2 cellular contexts compared by ENCODE assay signal in genomic region chr1:155131285-155131684, GRCh38.
TF ChIP-seq lines count a peak whose summit lies in the region.

No MANE protein-coding gene starts in this region.

TF ChIP-seq in H1, 55 proteins besides CTCF, POLR2A, EP300 and RAD21:
- TF ChIP-seq NANOG (IDR thresholded peaks at IDR 0.05; ENCODE audit: insufficient read depth, low read depth, low read length, poor library complexity, severe bottlenecking): no peak
- no peak for TF ChIP-seq POLR2AphosphoS5 (IDR thresholded peaks at IDR 0.05; ENCODE audit: low read depth, low read length)
- no peak for TF ChIP-seq TBP (IDR thresholded peaks at IDR 0.05; ENCODE audit: low read depth, low read length)
- TF ChIP-seq SP4 (IDR thresholded peaks at IDR 0.05; ENCODE audit: low read length): no peak
- no peak for TF ChIP-seq SIX5 (IDR thresholded peaks at IDR 0.05; ENCODE audit: low read depth, low read length)
- TF ChIP-seq E2F6 (IDR thresholded peaks at IDR 0.05): no peak
- no peak for TF ChIP-seq NRF1 (IDR thresholded peaks at IDR 0.05; ENCODE audit: low read depth, low read length)
- no peak for TF ChIP-seq JUND (IDR thresholded peaks at IDR 0.05; ENCODE audit: low read length)
- TF ChIP-seq CTBP2 (IDR thresholded peaks at IDR 0.05; ENCODE audit: borderline replicate concordance, insufficient read depth, insufficient read length, low read length): no peak
- no peak for TF ChIP-seq GTF2F1 (IDR thresholded peaks at IDR 0.05; ENCODE audit: borderline replicate concordance, low read depth, low read length)
- TF ChIP-seq SP1 (IDR thresholded peaks at IDR 0.05; ENCODE audit: low read depth, low read length): no peak
- no peak for TF ChIP-seq TAF7 (optimal IDR thresholded peaks at IDR 0.05; ENCODE audit: borderline replicate concordance, low read depth, low read length)
- no peak for TF ChIP-seq BACH1 (IDR thresholded peaks at IDR 0.05; ENCODE audit: low read length)
- no peak for TF ChIP-seq SRF (IDR thresholded peaks at IDR 0.05; ENCODE audit: low read depth, low read length)
- TF ChIP-seq HDAC6 (IDR thresholded peaks at IDR 0.05; ENCODE audit: low read depth, low read length): no peak
- no peak for TF ChIP-seq SUZ12 (IDR thresholded peaks at IDR 0.05; ENCODE audit: low read length)
- TF ChIP-seq RXRA (IDR thresholded peaks at IDR 0.05; ENCODE audit: insufficient read depth, low read depth, low read length): no peak

TF ChIP-seq in liver, 16 proteins besides CTCF, POLR2A, EP300 and RAD21:
- no peak for TF ChIP-seq NR2F2 (IDR thresholded peaks at IDR 0.05)
- peak; percentile 78 for TF ChIP-seq SP1 (IDR thresholded peaks at IDR 0.05)
- peak; percentile 48 to 65 for TF ChIP-seq RXRA (IDR thresholded peaks at IDR 0.05)
- TF ChIP-seq TAF1 (conservative IDR thresholded peaks at IDR 0.05): peak; percentile 63
- peak; percentile 66 to 76 for TF ChIP-seq HNF4A (conservative IDR thresholded peaks at IDR 0.05)
- TF ChIP-seq GABPA (IDR thresholded peaks at IDR 0.05 in 1 of 2, conservative IDR thresholded peaks at IDR 0.05 in 1 of 2): no peak
- TF ChIP-seq YY1 (IDR thresholded peaks at IDR 0.05): peak; percentile 60
- TF ChIP-seq REST (IDR thresholded peaks at IDR 0.05): peak; percentile 15
- no peak for TF ChIP-seq JUND (IDR thresholded peaks at IDR 0.05)
- peak; percentile 32 for TF ChIP-seq MAX (IDR thresholded peaks at IDR 0.05)
